Comparison of ENCODE assay signal across 37 cellular contexts in genomic region chr14:47454025-47454424, GRCh38.
"Had no signal": no experiment of that assay in that cellular context is flagged by ENCODE, and none has a peak within 500 bp of the region (broad histone marks: within the 10 kb centered on the region; RNA-seq: fewer than 3 reads in every experiment).

No MANE protein-coding gene starts in this region.

- H3K4me1 Mint-ChIP-seq: activated naive CD4-positive, alpha-beta T cell treated with anti-CD3 and anti-CD28 coated beads, Interleukin-2, amount 10 ng/mL, durations not matched to agents 7 days and 5 days; activated naive CD4-positive, alpha-beta T cell treated with anti-CD3 and anti-CD28 coated beads, Interleukin-2, amount 50 U/mL, for 24 hours; activated naive CD8-positive, alpha-beta T cell treated with anti-CD3 and anti-CD28 coated beads for 36 hours; activated naive CD8-positive, alpha-beta T cell treated with anti-CD3 and anti-CD28 coated beads, Interleukin-2, amount 10 ng/mL, durations not matched to agents 7 days and 5 days; activated naive CD8-positive, alpha-beta T cell treated with anti-CD3 and anti-CD28 coated beads, Interleukin-2, amount 50 U/mL, for 24 hours; activated T-helper 17 cell treated with anti-CD3 and anti-CD28 coated beads, Interleukin-2, amount 50 U/mL, for 72 hours; brain; central memory CD8-positive, alpha-beta T cell had no signal

- DNase-seq: activated effector memory CD4-positive, alpha-beta T cell treated with anti-CD3 and anti-CD28 coated beads, Interleukin-2, amount 50 U/mL, for 16 hours; activated effector memory CD4-positive, alpha-beta T cell treated with Interleukin-2 at 50 U/mL for 16 hours; activated gamma-delta T cell; activated gamma-delta T cell treated with Interleukin-2 at 50 U/mL for 16 hours; activated naive CD4-positive, alpha-beta T cell; activated naive CD4-positive, alpha-beta T cell treated with anti-CD3 and anti-CD28 coated beads for 36 hours; activated naive CD4-positive, alpha-beta T cell treated with anti-CD3 and anti-CD28 coated beads, Interleukin-2, amount 10 ng/mL, durations not matched to agents 7 days and 5 days; activated naive CD4-positive, alpha-beta T cell treated with anti-CD3 and anti-CD28 coated beads, Interleukin-2, amount 50 U/mL, for 16 hours; activated naive CD4-positive, alpha-beta T cell treated with Interleukin-2 at 50 U/mL for 16 hours; activated naive CD8-positive, alpha-beta T cell treated with anti-CD3 and anti-CD28 coated beads for 36 hours; activated naive CD8-positive, alpha-beta T cell treated with anti-CD3 and anti-CD28 coated beads, Interleukin-2, amount 10 ng/mL, durations not matched to agents 7 days and 5 days; activated naive CD8-positive, alpha-beta T cell treated with anti-CD3 and anti-CD28 coated beads, Interleukin-2, amount 50 U/mL, for 24 hours; activated T-cell treated with anti-CD3 and anti-CD28 coated beads, Interleukin-2, amount 50 U/mL, for 24 hours; activated T-cell treated with anti-CD3 and anti-CD28 coated beads, Interleukin-2, amount 50 U/mL, for 4 hours; activated T-cell treated with anti-CD3 and anti-CD28 coated beads, Interleukin-2, amount 50 U/mL, for 48 hours; activated T-cell treated with anti-CD3 and anti-CD28 coated beads, Interleukin-2, amount 50 U/mL, for 72 hours; adrenal gland; amniotic stem cell; amygdala; anterior cingulate cortex; aorta; body of pancreas; brain microvascular endothelial cell; caudate nucleus; central memory CD4-positive, alpha-beta T cell; cerebellar nuclear complex had no signal

- H3K27me3 ChIP-seq: adrenal gland, ascending aorta, body of pancreas, brain microvascular endothelial cell, breast epithelium, cardiac muscle cell had no signal

- H3K4me1 ChIP-seq: adrenal gland, ascending aorta, body of pancreas, breast epithelium had no signal

- H3K27ac Mint-ChIP-seq: activated naive CD4-positive, alpha-beta T cell treated with anti-CD3 and anti-CD28 coated beads for 36 hours; activated naive CD4-positive, alpha-beta T cell treated with anti-CD3 and anti-CD28 coated beads, Interleukin-2, amount 10 ng/mL, durations not matched to agents 7 days and 5 days; activated naive CD4-positive, alpha-beta T cell treated with anti-CD3 and anti-CD28 coated beads, Interleukin-2, amount 50 U/mL, for 24 hours; activated naive CD4-positive, alpha-beta T cell treated with anti-CD3 and anti-CD28 coated beads, Interleukin-2, amount 50 U/mL, for 72 hours; activated naive CD8-positive, alpha-beta T cell; activated naive CD8-positive, alpha-beta T cell treated with anti-CD3 and anti-CD28 coated beads for 36 hours; activated naive CD8-positive, alpha-beta T cell treated with anti-CD3 and anti-CD28 coated beads, Interleukin-2, amount 10 ng/mL, durations not matched to agents 7 days and 5 days; activated naive CD8-positive, alpha-beta T cell treated with anti-CD3 and anti-CD28 coated beads, Interleukin-2, amount 50 U/mL, for 24 hours; activated T-cell treated with anti-CD3 and anti-CD28 coated beads, Interleukin-2, amount 50 U/mL, for 24 hours; activated T-cell treated with anti-CD3 and anti-CD28 coated beads, Interleukin-2, amount 50 U/mL, for 72 hours; activated T-helper 1 cell treated with anti-CD3 and anti-CD28 coated beads, Interleukin-12 subunit alpha, Interleukin-12 subunit beta, Interleukin-2, Interleukin-4 antibody, amounts not matched to agents 30 ng/mL and 10 ng/mL and 1 ng/mL, durations not matched to agents 14 hours and 24 hours and 36 hours; activated T-helper 17 cell treated with anti-CD3 and anti-CD28 coated beads, Interleukin-2, amount 50 U/mL, for 72 hours; activated T-helper 2 cell treated with anti-CD3 and anti-CD28 coated beads, Interferon-gamma antibody, Interleukin-2, Interleukin-4, amounts not matched to agents 10 μg/mL and 5 μg/mL and 100 μg/mL, durations not matched to agents 14 hours and 24 hours and 36 hours; brain had no signal

- H3K9me3 Mint-ChIP-seq: activated naive CD8-positive, alpha-beta T cell treated with anti-CD3 and anti-CD28 coated beads for 36 hours; activated naive CD8-positive, alpha-beta T cell treated with anti-CD3 and anti-CD28 coated beads, Interleukin-2, amount 10 ng/mL, durations not matched to agents 7 days and 5 days; activated naive CD8-positive, alpha-beta T cell treated with anti-CD3 and anti-CD28 coated beads, Interleukin-2, amount 50 U/mL, for 24 hours; activated T-helper 1 cell treated with anti-CD3 and anti-CD28 coated beads, Interleukin-12 subunit alpha, Interleukin-12 subunit beta, Interleukin-2, Interleukin-4 antibody, amounts not matched to agents 30 ng/mL and 10 ng/mL and 1 ng/mL, durations not matched to agents 14 hours and 24 hours and 36 hours; activated T-helper 17 cell treated with anti-CD3 and anti-CD28 coated beads, Interleukin-2, amount 50 U/mL, for 72 hours; brain; central memory CD8-positive, alpha-beta T cell had no signal

- H3K4me3 Mint-ChIP-seq: activated naive CD4-positive, alpha-beta T cell treated with anti-CD3 and anti-CD28 coated beads for 36 hours; activated naive CD4-positive, alpha-beta T cell treated with anti-CD3 and anti-CD28 coated beads, Interleukin-2, amount 10 ng/mL, durations not matched to agents 7 days and 5 days; activated naive CD4-positive, alpha-beta T cell treated with anti-CD3 and anti-CD28 coated beads, Interleukin-2, amount 50 U/mL, for 24 hours; activated naive CD8-positive, alpha-beta T cell; activated naive CD8-positive, alpha-beta T cell treated with anti-CD3 and anti-CD28 coated beads for 36 hours; activated naive CD8-positive, alpha-beta T cell treated with anti-CD3 and anti-CD28 coated beads, Interleukin-2, amount 10 ng/mL, durations not matched to agents 7 days and 5 days; activated naive CD8-positive, alpha-beta T cell treated with anti-CD3 and anti-CD28 coated beads, Interleukin-2, amount 50 U/mL, for 24 hours; activated T-cell treated with anti-CD3 and anti-CD28 coated beads, Interleukin-2, amount 50 U/mL, for 24 hours; activated T-cell treated with anti-CD3 and anti-CD28 coated beads, Interleukin-2, amount 50 U/mL, for 4 hours; activated T-cell treated with anti-CD3 and anti-CD28 coated beads, Interleukin-2, amount 50 U/mL, for 72 hours; activated T-helper 1 cell treated with anti-CD3 and anti-CD28 coated beads, Interleukin-12 subunit alpha, Interleukin-12 subunit beta, Interleukin-2, Interleukin-4 antibody, amounts not matched to agents 30 ng/mL and 10 ng/mL and 1 ng/mL, durations not matched to agents 14 hours and 24 hours and 36 hours; activated T-helper 17 cell treated with anti-CD3 and anti-CD28 coated beads, Interleukin-2, amount 50 U/mL, for 72 hours; brain; central memory CD8-positive, alpha-beta T cell had no signal

- H3K27ac ChIP-seq: adrenal gland, ascending aorta, body of pancreas, brain microvascular endothelial cell, breast epithelium, cardiac muscle cell had no signal

- H3K36me3 Mint-ChIP-seq: activated naive CD4-positive, alpha-beta T cell treated with anti-CD3 and anti-CD28 coated beads, Interleukin-2, amount 10 ng/mL, durations not matched to agents 7 days and 5 days; activated naive CD4-positive, alpha-beta T cell treated with anti-CD3 and anti-CD28 coated beads, Interleukin-2, amount 50 U/mL, for 24 hours; activated naive CD4-positive, alpha-beta T cell treated with anti-CD3 and anti-CD28 coated beads, Interleukin-2, amount 50 U/mL, for 72 hours; activated naive CD8-positive, alpha-beta T cell; activated naive CD8-positive, alpha-beta T cell treated with anti-CD3 and anti-CD28 coated beads for 36 hours; activated naive CD8-positive, alpha-beta T cell treated with anti-CD3 and anti-CD28 coated beads, Interleukin-2, amount 10 ng/mL, durations not matched to agents 7 days and 5 days; brain had no signal

- H3K4me3 ChIP-seq: adrenal gland, ascending aorta, body of pancreas, breast epithelium, cardiac muscle cell had no signal

- H3K36me3 ChIP-seq: adrenal gland, ascending aorta, brain microvascular endothelial cell, breast epithelium, cardiac muscle cell had no signal

- H3K9me3 ChIP-seq: adrenal gland, ascending aorta, body of pancreas, breast epithelium had no signal

- H3K27me3 Mint-ChIP-seq: activated naive CD4-positive, alpha-beta T cell treated with anti-CD3 and anti-CD28 coated beads, Interleukin-2, amount 10 ng/mL, durations not matched to agents 7 days and 5 days; activated naive CD4-positive, alpha-beta T cell treated with anti-CD3 and anti-CD28 coated beads, Interleukin-2, amount 50 U/mL, for 24 hours; activated naive CD8-positive, alpha-beta T cell; activated naive CD8-positive, alpha-beta T cell treated with anti-CD3 and anti-CD28 coated beads for 36 hours; activated naive CD8-positive, alpha-beta T cell treated with anti-CD3 and anti-CD28 coated beads, Interleukin-2, amount 10 ng/mL, durations not matched to agents 7 days and 5 days; activated naive CD8-positive, alpha-beta T cell treated with anti-CD3 and anti-CD28 coated beads, Interleukin-2, amount 50 U/mL, for 24 hours; activated T-cell treated with anti-CD3 and anti-CD28 coated beads, Interleukin-2, amount 50 U/mL, for 24 hours; activated T-helper 17 cell treated with anti-CD3 and anti-CD28 coated beads, Interleukin-2, amount 50 U/mL, for 72 hours; brain; central memory CD8-positive, alpha-beta T cell had no signal
